13 cellular contexts compared by ENCODE assay signal in genomic region chr16:85753976-85754375, GRCh38. TPM values are rescaled to one million over a fixed set of nuclear protein-coding genes. Genes with fewer than 3 reads are reported as not detected.
"Had no signal": no experiment of that assay in that cellular context is flagged by ENCODE, and none has a peak within 500 bp of the region (broad histone marks: within the 10 kb centered on the region; RNA-seq: fewer than 3 reads in every experiment).

No MANE protein-coding gene starts in this region.

- H3K36me3 Mint-ChIP-seq: activated CD4-positive, alpha-beta memory T cell treated with anti-CD3 and anti-CD28 coated beads for 36 hours; activated naive CD8-positive, alpha-beta T cell treated with anti-CD3 and anti-CD28 coated beads for 36 hours; natural killer cell treated with Interleukin-12 subunit alpha and Interleukin-12 subunit beta and Interleukin-15 and Interleukin-18, amount 100 ng/mL, for 72 hours; T-cell had no signal

- H3K27ac Mint-ChIP-seq: activated CD4-positive, alpha-beta memory T cell treated with anti-CD3 and anti-CD28 coated beads for 36 hours; activated naive CD8-positive, alpha-beta T cell treated with anti-CD3 and anti-CD28 coated beads for 36 hours; activated T-cell treated with anti-CD3 and anti-CD28 coated beads, Interleukin-2, amount 50 U/mL, for 72 hours; natural killer cell treated with Interleukin-12 subunit alpha and Interleukin-12 subunit beta and Interleukin-15 and Interleukin-18, amount 100 ng/mL, for 72 hours; T-cell had no signal

- H3K27me3 ChIP-seq: ovary had no signal

- H3K9me3 ChIP-seq: ovary, tibial artery had no signal

- H3K36me3 ChIP-seq: ovary, tibial artery had no signal

- H3K4me3 Mint-ChIP-seq: activated CD4-positive, alpha-beta memory T cell treated with anti-CD3 and anti-CD28 coated beads for 36 hours; activated naive CD8-positive, alpha-beta T cell treated with anti-CD3 and anti-CD28 coated beads for 36 hours; activated T-cell treated with anti-CD3 and anti-CD28 coated beads, Interleukin-2, amount 50 U/mL, for 72 hours; natural killer cell treated with Interleukin-12 subunit alpha and Interleukin-12 subunit beta and Interleukin-15 and Interleukin-18, amount 100 ng/mL, for 72 hours; T-cell had no signal

- DNase-seq: activated CD4-positive, alpha-beta memory T cell treated with anti-CD3 and anti-CD28 coated beads for 36 hours; activated gamma-delta T cell treated with Interleukin-2 at 50 U/mL for 16 hours; activated naive CD8-positive, alpha-beta T cell treated with anti-CD3 and anti-CD28 coated beads for 36 hours; activated T-cell treated with anti-CD3 and anti-CD28 coated beads, Interleukin-2, amount 50 U/mL, for 72 hours; dorsolateral prefrontal cortex; hypothalamus; kidney glomerular epithelial cell; ovary; stimulated activated CD4-positive, alpha-beta T cell treated with anti-CD3 and anti-CD28 coated beads, Interleukin-4, amount 100 ng/mL, for 4 hours; T-cell; T1000; tibial artery had no signal

- H3K27ac ChIP-seq: dorsolateral prefrontal cortex, ovary, tibial artery had no signal

- H3K9me3 Mint-ChIP-seq: activated CD4-positive, alpha-beta memory T cell treated with anti-CD3 and anti-CD28 coated beads for 36 hours; activated naive CD8-positive, alpha-beta T cell treated with anti-CD3 and anti-CD28 coated beads for 36 hours; activated T-cell treated with anti-CD3 and anti-CD28 coated beads, Interleukin-2, amount 50 U/mL, for 72 hours; natural killer cell treated with Interleukin-12 subunit alpha and Interleukin-12 subunit beta and Interleukin-15 and Interleukin-18, amount 100 ng/mL, for 72 hours; T-cell had no signal

- H3K4me3 ChIP-seq: dorsolateral prefrontal cortex, ovary, tibial artery had no signal

- ATAC-seq: activated T-cell treated with anti-CD3 and anti-CD28 coated beads, Interleukin-2, amount 50 U/mL, for 72 hours; natural killer cell treated with Interleukin-12 subunit alpha and Interleukin-12 subunit beta and Interleukin-15 and Interleukin-18, amount 100 ng/mL, for 72 hours; T-cell had no signal

RNA-seq across cellular contexts. Expression of gene C16orf74, which starts 3.1 kb away (rescaled TPM):
- total RNA-seq: activated CD4-positive, alpha-beta memory T cell treated with anti-CD3 and anti-CD28 coated beads for 36 hours; natural killer cell treated with Interleukin-12 subunit alpha and Interleukin-12 subunit beta and Interleukin-15 and Interleukin-18, amount 100 ng/mL, for 72 hours had no signal
